10 cellular contexts compared by ENCODE assay signal in the genomic region with DNA sequence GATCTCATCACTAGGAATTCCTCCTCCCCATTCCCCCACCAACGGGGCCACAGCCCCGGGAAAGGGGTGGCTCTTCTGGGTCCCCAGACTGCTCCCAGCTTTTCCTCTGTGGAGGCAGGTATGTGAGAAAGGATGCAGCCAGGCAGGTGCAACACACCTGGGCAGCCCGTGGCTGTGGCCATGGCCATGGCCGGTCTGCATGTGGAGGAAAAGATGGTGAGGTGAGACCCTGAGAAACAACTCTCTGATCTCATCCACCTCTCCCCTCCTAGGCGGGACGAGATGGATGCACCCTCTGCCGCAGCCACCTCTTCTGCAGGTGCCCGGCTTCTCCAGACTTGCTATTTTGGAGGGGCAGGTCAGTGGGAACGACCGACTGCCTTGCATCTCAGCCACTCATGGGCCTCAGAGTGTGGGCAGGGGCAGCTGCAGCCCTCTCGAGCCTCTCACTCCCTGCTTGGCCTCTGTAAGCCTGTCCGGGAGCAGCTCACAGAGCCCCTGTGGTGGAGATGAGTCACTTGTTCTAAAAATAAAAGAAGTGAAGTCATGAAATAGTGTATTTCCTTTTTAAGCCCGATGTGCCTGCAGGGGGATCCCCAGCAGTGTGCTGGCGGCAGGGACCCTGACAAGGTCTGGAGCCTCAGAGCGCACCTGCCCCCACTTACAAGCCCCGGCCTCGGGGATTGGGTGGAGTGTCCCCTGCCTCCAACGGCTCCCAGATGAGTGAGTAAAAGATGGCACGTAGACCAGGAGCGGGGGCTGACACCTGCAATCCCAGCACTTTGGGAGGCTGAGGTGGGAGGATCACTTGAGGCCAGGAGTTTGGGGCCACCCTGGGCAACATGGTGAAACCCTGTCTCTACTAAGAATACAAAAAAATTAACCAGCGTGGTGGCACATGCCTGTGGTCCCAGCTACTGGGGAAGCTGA. TPM values are rescaled to one million over a fixed set of nuclear protein-coding genes. Genes with fewer than 3 reads are reported as not detected.
A peak's percentile ranks its signal among the peaks of the same experiment; 100 is the strongest.
DNase-seq lines count a peak whose midpoint lies in the region; ATAC-seq and TF ChIP-seq lines count a peak whose summit lies in the region.
"Had no signal": no experiment of that assay in that cellular context is flagged by ENCODE, and none has a peak within 500 bp of the region (broad histone marks: within the 10 kb centered on the region; RNA-seq: fewer than 3 reads in every experiment).

No MANE protein-coding gene starts in this region.

- in situ Hi-C loops in gastrocnemius medialis (cut with MboI; ENCODE audit: low sequenced_read_pairs in 4 of 4): no loop called here

- H3K27me3 Mint-ChIP-seq in activated CD4-positive, alpha-beta T cell treated with anti-CD3 and anti-CD28 coated beads, Interleukin-2, amount 10 ng/mL, durations not matched to agents 7 days and 5 days: no peaks in the 10 kb centered on the region
- H3K27me3 Mint-ChIP-seq in CD4-positive, alpha-beta T cell: no peaks in the 10 kb centered on the region

- no peaks in the 10 kb centered on the region for H3K9me3 ChIP-seq in HEK293 (ENCODE audit: control insufficient read depth, insufficient read depth, low read depth, low read length)
- H3K9me3 ChIP-seq in gastrocnemius medialis: no peaks in the 10 kb centered on the region
- peaks cover 5% of the 10 kb centered on the region for H3K9me3 ChIP-seq in CD4-positive, alpha-beta T cell (ENCODE audit: control insufficient read depth, low read length)

- H3K4me3 ChIP-seq in HEK293 (ENCODE audit: low read depth, low read length) (no peak overlapping the region), fibroblast of the aortic adventitia (ENCODE audit: low read depth, low read length) (no peak overlapping the region), gastrocnemius medialis (no peak overlapping the region)

- peak; percentile 83 to 91 for ATAC-seq in gastrocnemius medialis
- ATAC-seq in CD4-positive, alpha-beta T cell (ENCODE audit: poor library complexity): no peak

- TF ChIP-seq CTCF in HEK293 (tag by site-specific recombination; IDR thresholded peaks at IDR 0.05): no peak
- TF ChIP-seq CTCF in fibroblast of the aortic adventitia (IDR thresholded peaks at IDR 0.05; ENCODE audit: insufficient read depth, low read length): peak; percentile 31
- no peak for TF ChIP-seq CTCF in gastrocnemius medialis (IDR thresholded peaks at IDR 0.05 in 4 of 5, conservative IDR thresholded peaks at IDR 0.05 in 1 of 5)
- no peak for TF ChIP-seq CTCF in CD4-positive, alpha-beta T cell (IDR thresholded peaks at IDR 0.05)

- H3K4me1 ChIP-seq in HEK293 (ENCODE audit: control insufficient read depth, insufficient read depth, low read length) (no peaks in the 10 kb centered on the region; the same call in 1 of the 2 replicates), gastrocnemius medialis (peaks cover 0 to 11% of the 10 kb centered on the region in 2 donors)

- CTCF ChIA-PET in HEK293 (lab: Yijun Ruan, JAX): interaction anchor here (0.6 to 1.3 kb wide), 3 partner anchors 35 to 422 kb away, joined by 3 to 4 read pairs (median 3); no protein-coding TSS in a partner anchor
- CTCF ChIA-PET in activated CD4-positive, alpha-beta T cell treated with anti-CD3 and anti-CD28 coated beads, Interleukin-2, amount 10 ng/mL, durations not matched to agents 7 days and 5 days (lab: Charles Lee): no interaction called here
- CTCF ChIA-PET in CD4-positive, alpha-beta T cell (lab: Charles Lee): no interaction called here

- peak overlapping the region; percentile 42 for H3K27ac Mint-ChIP-seq in activated CD4-positive, alpha-beta T cell treated with anti-CD3 and anti-CD28 coated beads, Interleukin-2, amount 10 ng/mL, durations not matched to agents 7 days and 5 days
- H3K27ac Mint-ChIP-seq in CD4-positive, alpha-beta T cell: no peak overlapping the region

- H3K27ac ChIP-seq in HEK293 (ENCODE audit: extremely low read depth, low read depth, low read length): no peak overlapping the region
- H3K27ac ChIP-seq in gastrocnemius medialis: no peak overlapping the region
- no peak overlapping the region for H3K27ac ChIP-seq in CD4-positive, alpha-beta T cell (ENCODE audit: low read depth, low read length)
- H3K27ac ChIP-seq: 22Rv1, epithelial cell of prostate had no signal

- POLR2A ChIA-PET in HEK293 (lab: Yijun Ruan, JAX): interaction anchor here (1.4 kb wide), 1 partner anchor 9 kb away, joined by 6 read pairs; no protein-coding TSS in a partner anchor
- POLR2A ChIA-PET in activated CD4-positive, alpha-beta T cell treated with anti-CD3 and anti-CD28 coated beads, Interleukin-2, amount 10 ng/mL, durations not matched to agents 7 days and 5 days (lab: Charles Lee): no interaction called here
- POLR2A ChIA-PET in CD4-positive, alpha-beta T cell (lab: Charles Lee): no interaction called here

- H3K36me3 ChIP-seq in HEK293 (ENCODE audit: control insufficient read depth in 2 of 2, insufficient read depth in 1 of 2, low read length in 2 of 2) (no peaks in the 10 kb centered on the region), gastrocnemius medialis (no peaks in the 10 kb centered on the region)

- intact Hi-C loops in gastrocnemius medialis (cut with DNase I; ENCODE audit: low total_unique reads): no loop called here
- intact Hi-C loops in CD4-positive, alpha-beta T cell (cut with DNase I, micrococcal nuclease): no loop called here

- no peak for TF ChIP-seq POLR2A in gastrocnemius medialis (IDR thresholded peaks at IDR 0.05)

- no peaks in the 10 kb centered on the region for H3K36me3 Mint-ChIP-seq in activated CD4-positive, alpha-beta T cell treated with anti-CD3 and anti-CD28 coated beads, Interleukin-2, amount 10 ng/mL, durations not matched to agents 7 days and 5 days (ENCODE audit: low read depth)
- no peaks in the 10 kb centered on the region for H3K36me3 Mint-ChIP-seq in CD4-positive, alpha-beta T cell (ENCODE audit: low read depth)

- no peaks in the 10 kb centered on the region for H3K27me3 ChIP-seq in gastrocnemius medialis
- no peaks in the 10 kb centered on the region for H3K27me3 ChIP-seq in CD4-positive, alpha-beta T cell (ENCODE audit: control insufficient read depth, insufficient read depth, low read length)

- H3K4me3 Mint-ChIP-seq in activated CD4-positive, alpha-beta T cell treated with anti-CD3 and anti-CD28 coated beads, Interleukin-2, amount 10 ng/mL, durations not matched to agents 7 days and 5 days: no peak overlapping the region
- no peak overlapping the region for H3K4me3 Mint-ChIP-seq in CD4-positive, alpha-beta T cell

- H3K9me3 Mint-ChIP-seq in activated CD4-positive, alpha-beta T cell treated with anti-CD3 and anti-CD28 coated beads, Interleukin-2, amount 10 ng/mL, durations not matched to agents 7 days and 5 days: peaks cover 2% of the 10 kb centered on the region
- peaks cover 4% of the 10 kb centered on the region for H3K9me3 Mint-ChIP-seq in CD4-positive, alpha-beta T cell

- peaks cover 7% of the 10 kb centered on the region for H3K4me1 Mint-ChIP-seq in activated CD4-positive, alpha-beta T cell treated with anti-CD3 and anti-CD28 coated beads, Interleukin-2, amount 10 ng/mL, durations not matched to agents 7 days and 5 days
- H3K4me1 Mint-ChIP-seq in CD4-positive, alpha-beta T cell (ENCODE audit: low read depth): no peaks in the 10 kb centered on the region

- peak; percentile 8 for DNase-seq in DMS153 (lab: John Stamatoyannopoulos, UW)
- no peak for DNase-seq in DMS153 treated with DMSO at 0.1 percent for 48 hours (lab: John Stamatoyannopoulos, UW; ENCODE audit: unreplicated experiment)
- DNase-seq in LoVo (ENCODE audit: low spot score): peak; percentile 55
- peak; percentile 23 for DNase-seq in activated CD4-positive, alpha-beta T cell treated with anti-CD3 and anti-CD28 coated beads, Interleukin-2, amount 10 ng/mL, durations not matched to agents 7 days and 5 days
- peak; percentile 74 for DNase-seq in fibroblast of the aortic adventitia (ENCODE audit: low read depth)
- peak in 1 of 2 donors; percentile 30 for DNase-seq in gastrocnemius medialis
- DNase-seq in CD4-positive, alpha-beta T cell: no peak

TF ChIP-seq in HEK293, 187 proteins besides CTCF, POLR2A, EP300 and RAD21 (continues in another document):
- TF ChIP-seq ZIC2 (tag by site-specific recombination; IDR thresholded peaks at IDR 0.05) (peak; percentile 70), ZNF600 (tag by site-specific recombination; IDR thresholded peaks at IDR 0.05) (0 out of 2 replicates have a peak, but pooled peaks have one; percentile 25), ZNF274 (IDR thresholded peaks at IDR 0.05; ENCODE audit: low read length) (no peak), ZNF274 (tag by site-specific recombination; IDR thresholded peaks at IDR 0.05; ENCODE audit: borderline replicate concordance) (no peak), EGR2 (tag by site-specific recombination; IDR thresholded peaks at IDR 0.05; ENCODE audit: low read depth) (0 out of 2 replicates have a peak, but pooled peaks have one; percentile 4), ZBTB20 (tag by site-specific recombination; IDR thresholded peaks at IDR 0.05) (peak; percentile 9; the same call in 1 of the 2 replicates), ZFHX2 (tag by site-specific recombination; conservative IDR thresholded peaks at IDR 0.05) (peak; percentile 23; the same call in 1 of the 2 replicates), ZFP69B (tag by site-specific recombination; IDR thresholded peaks at IDR 0.05) (peak; percentile 80), PATZ1 (tag by site-specific recombination; IDR thresholded peaks at IDR 0.05) (peak; percentile 59; the same call in 1 of the 2 replicates), ZNF394 (tag by site-specific recombination; IDR thresholded peaks at IDR 0.05; ENCODE audit: borderline replicate concordance) (peak; percentile 19; the same call in 1 of the 2 replicates)

RNA-seq across cellular contexts. Expression of gene SMIM38, which starts 10.7 kb away (rescaled TPM):
- under 1 TPM in 1 of 2 experiments, not detected in 1; 0.12 TPM for total RNA-seq in activated CD4-positive, alpha-beta T cell treated with anti-CD3 and anti-CD28 coated beads, Interleukin-2, amount 10 ng/mL, durations not matched to agents 7 days and 5 days
- total RNA-seq in fibroblast of the aortic adventitia (ENCODE audit: low replicate concordance) (0.09 and 0.33 TPM in 2 replicates), gastrocnemius medialis (under 1 TPM in 3 of 4 donors, not detected in 1; 0.12 to 0.66 (median 0.40) TPM)
- under 1 TPM; 0.08 to 0.30 TPM for total RNA-seq in CD4-positive, alpha-beta T cell

Comparison
In these comparisons a context has a peak if more than half of its experiments do, and no peak if none do; other contexts are left out.
1. DNase-seq: peak in DMS153 (single experiment), LoVo (single experiment), activated CD4-positive, alpha-beta T cell treated with anti-CD3 and anti-CD28 coated beads, Interleukin-2, amount 10 ng/mL, durations not matched to agents 7 days and 5 days (single experiment) and fibroblast of the aortic adventitia (single experiment); none in DMS153 treated with DMSO at 0.1 percent for 48 hours (single experiment) and CD4-positive, alpha-beta T cell (0 of 10).